8 cellular contexts compared by ENCODE assay signal in the genomic region with DNA sequence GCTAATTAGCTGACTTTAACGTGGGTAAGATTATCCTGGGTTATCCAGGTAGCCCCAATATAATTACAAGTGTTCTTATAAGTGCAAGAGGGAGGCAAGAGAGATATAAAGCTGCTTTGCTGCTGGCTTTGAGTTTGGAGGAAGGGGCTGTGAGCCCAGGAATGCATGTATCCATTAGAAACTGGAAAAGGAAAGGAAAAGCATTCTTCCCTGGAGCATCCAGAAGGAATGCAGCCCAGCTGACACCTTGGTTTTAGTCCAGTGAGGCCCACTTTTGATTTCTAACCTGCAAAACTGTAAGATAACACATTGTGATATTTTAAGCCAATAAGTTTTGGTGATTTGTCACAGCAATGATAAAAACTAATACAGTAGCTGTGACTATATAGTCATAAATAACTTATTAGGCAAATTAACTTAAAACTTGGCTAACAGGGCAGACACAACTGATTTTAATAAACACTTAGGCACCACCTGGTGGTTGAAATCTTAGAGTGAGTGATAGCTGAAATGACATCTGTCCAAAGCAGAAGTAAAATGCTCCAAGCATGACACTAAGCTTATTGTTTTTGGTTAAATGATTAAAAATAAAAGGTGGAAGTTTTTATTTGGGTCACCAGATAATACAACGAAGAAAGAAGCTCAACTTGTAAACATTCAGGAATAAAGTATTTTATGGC. TPM values are rescaled to one million over a fixed set of nuclear protein-coding genes. Genes with fewer than 3 reads are reported as not detected.
DNase-seq lines count a peak whose midpoint lies in the region; ATAC-seq and TF ChIP-seq lines count a peak whose summit lies in the region.

No MANE protein-coding gene starts in this region.

- H3K4me1 Mint-ChIP-seq in activated CD4-positive, alpha-beta T cell treated with anti-CD3 and anti-CD28 coated beads, Interleukin-2, amount 10 ng/mL, durations not matched to agents 24 days and 14 days, result peaks cover 2% of the 10 kb centered on the region

- peak; percentile 86 for ATAC-seq in HG02759 (IDR thresholded peaks at IDR 0.05; ENCODE audit: unreplicated experiment)
- no peak for ATAC-seq in HG03025 (IDR thresholded peaks at IDR 0.05; ENCODE audit: low FRiP score, unreplicated experiment)
- ATAC-seq in GM19324 (IDR thresholded peaks at IDR 0.05; ENCODE audit: low FRiP score, unreplicated experiment), result no peak

- H3K4me3 ChIP-seq in fibroblast of pulmonary artery (replicated peaks; ENCODE audit: low read depth, low read length), result no peak overlapping the region

- no peaks in the 10 kb centered on the region for H3K36me3 Mint-ChIP-seq in activated CD4-positive, alpha-beta T cell treated with anti-CD3 and anti-CD28 coated beads, Interleukin-2, amount 10 ng/mL, durations not matched to agents 24 days and 14 days (ENCODE audit: low read depth)

- peak; percentile 63 for DNase-seq in activated CD4-positive, alpha-beta T cell treated with anti-CD3 and anti-CD28 coated beads, Interleukin-2, amount 10 ng/mL, durations not matched to agents 24 days and 14 days
- DNase-seq in activated CD4-positive, alpha-beta T cell treated with anti-CD3 and anti-CD28 coated beads, Interleukin-2, amount 50 U/mL, for 48 hours, result no peak
- DNase-seq in NCI-H460 (ENCODE audit: extremely low read depth, low read depth), result peak; percentile 27
- peak; percentile 21 for DNase-seq in fibroblast of pulmonary artery (ENCODE audit: low read depth)
- DNase-seq in stimulated activated CD8-positive, alpha-beta memory T cell treated with anti-CD3 and anti-CD28 coated beads, Interleukin-4, amount 100 ng/mL, for 48 hours, result no peak

- no peak overlapping the region for H3K4me3 Mint-ChIP-seq in activated CD4-positive, alpha-beta T cell treated with anti-CD3 and anti-CD28 coated beads, Interleukin-2, amount 10 ng/mL, durations not matched to agents 24 days and 14 days

- peak; percentile 24 for TF ChIP-seq CTCF in fibroblast of pulmonary artery (IDR thresholded peaks at IDR 0.05; ENCODE audit: low read length, missing control alignments)

- no peaks in the 10 kb centered on the region for H3K9me3 Mint-ChIP-seq in activated CD4-positive, alpha-beta T cell treated with anti-CD3 and anti-CD28 coated beads, Interleukin-2, amount 10 ng/mL, durations not matched to agents 24 days and 14 days

- intact Hi-C loops in activated CD4-positive, alpha-beta T cell treated with anti-CD3 and anti-CD28 coated beads, Interleukin-2, amount 10 ng/mL, durations not matched to agents 24 days and 14 days (cut with micrococcal nuclease), result loop anchor here (1.0 to 2.0 kb wide), 2 partner anchors 103 to 319 kb away; no protein-coding TSS in a partner anchor

- H3K27ac Mint-ChIP-seq in activated CD4-positive, alpha-beta T cell treated with anti-CD3 and anti-CD28 coated beads, Interleukin-2, amount 10 ng/mL, durations not matched to agents 24 days and 14 days, result no peak overlapping the region

- H3K27me3 Mint-ChIP-seq in activated CD4-positive, alpha-beta T cell treated with anti-CD3 and anti-CD28 coated beads, Interleukin-2, amount 10 ng/mL, durations not matched to agents 24 days and 14 days, result peaks cover 9% of the 10 kb centered on the region

RNA-seq across cellular contexts. Expression of a gene that starts 35.6 kb away (rescaled TPM):
- not detected in 2 replicates for total RNA-seq in activated CD4-positive, alpha-beta T cell treated with anti-CD3 and anti-CD28 coated beads, Interleukin-2, amount 10 ng/mL, durations not matched to agents 24 days and 14 days
- total RNA-seq in NCI-H460 (2014; rRNA removed; shearing (Covaris generic)), result 0.12 and 0.17 TPM in 2 replicates
- polyA plus RNA-seq in NCI-H460 (2014; cell fraction: nucleus; rRNA removed), result not detected in 2 replicates

RNA-seq across cellular contexts. Expression of a gene that starts 47.8 kb away (rescaled TPM):
- not detected in 2 replicates for total RNA-seq in activated CD4-positive, alpha-beta T cell treated with anti-CD3 and anti-CD28 coated beads, Interleukin-2, amount 10 ng/mL, durations not matched to agents 24 days and 14 days
- total RNA-seq in NCI-H460 (2014; rRNA removed; shearing (Covaris generic)), result not detected in 2 replicates
- polyA plus RNA-seq in NCI-H460 (2014; cell fraction: nucleus; rRNA removed), result not detected in 2 replicates

Comparison
In these comparisons a context has a peak if more than half of its experiments do, and no peak if none do; other contexts are left out.
1. DNase-seq: peak in activated CD4-positive, alpha-beta T cell treated with anti-CD3 and anti-CD28 coated beads, Interleukin-2, amount 10 ng/mL, durations not matched to agents 24 days and 14 days (single experiment), NCI-H460 (single experiment) and fibroblast of pulmonary artery (single experiment); none in activated CD4-positive, alpha-beta T cell treated with anti-CD3 and anti-CD28 coated beads, Interleukin-2, amount 50 U/mL, for 48 hours (0 of 2) and stimulated activated CD8-positive, alpha-beta memory T cell treated with anti-CD3 and anti-CD28 coated beads, Interleukin-4, amount 100 ng/mL, for 48 hours (single experiment).